In genomic region chr17:78249074-78249835, GRCh38 we compare ENCODE assay signal across 3 cellular contexts.
A peak's percentile ranks its signal among the peaks of the same experiment; 100 is the strongest.
TF ChIP-seq lines count a peak whose summit lies in the region.

No MANE protein-coding gene starts in this region.

TF ChIP-seq in IMR-90, 13 proteins besides CTCF, POLR2A, EP300 and RAD21:
- TF ChIP-seq USF2 (IDR thresholded peaks at IDR 0.05; ENCODE audit: low read depth, low read length) (no peak), MXI1 (IDR thresholded peaks at IDR 0.05; ENCODE audit: borderline replicate concordance, low read depth, low read length) (no peak), RFX5 (IDR thresholded peaks at IDR 0.05; ENCODE audit: low read depth, low read length) (no peak), RCOR1 (IDR thresholded peaks at IDR 0.05; ENCODE audit: insufficient replicate concordance, low read length) (no peak), FOS (IDR thresholded peaks at IDR 0.05; ENCODE audit: low read depth, low read length) (no peak), CHD1 (IDR thresholded peaks at IDR 0.05; ENCODE audit: low read depth, low read length) (no peak), SMC3 (IDR thresholded peaks at IDR 0.05; ENCODE audit: low read depth, low read length) (no peak), ELK1 (IDR thresholded peaks at IDR 0.05; ENCODE audit: borderline replicate concordance, low read depth, low read length) (no peak)

TF ChIP-seq in K562, 482 proteins besides CTCF, POLR2A, EP300 and RAD21:
- TF ChIP-seq CHD4 (IDR thresholded peaks at IDR 0.05; ENCODE audit: insufficient read depth, insufficient replicate concordance, low read depth, low read length, poor library complexity, severe bottlenecking), result no peak
- TF ChIP-seq TFAP4 (CRISPR knock-in tag; IDR thresholded peaks at IDR 0.05; ENCODE audit: borderline replicate concordance), result 0 out of 2 replicates have a peak, but pooled peaks have one; percentile 9

TF ChIP-seq in HepG2, 621 proteins besides CTCF, POLR2A, EP300 and RAD21 (continues in another document):
- TF ChIP-seq SP5 (CRISPR knock-in tag; IDR thresholded peaks at IDR 0.05; ENCODE audit: borderline replicate concordance, low read depth) (no peak), NR2C2 (CRISPR knock-in tag; IDR thresholded peaks at IDR 0.05; ENCODE audit: borderline replicate concordance) (no peak), MYC (CRISPR knock-in tag; IDR thresholded peaks at IDR 0.05; ENCODE audit: borderline replicate concordance) (peak; percentile 14; the same call in 1 of the 2 replicates), CBX2 (IDR thresholded peaks at IDR 0.05; ENCODE audit: low read depth, low read length) (no peak), CBX2 (CRISPR knock-in tag; IDR thresholded peaks at IDR 0.05; ENCODE audit: low read depth) (no peak), TFAP4 (IDR thresholded peaks at IDR 0.05; ENCODE audit: borderline replicate concordance, low read depth) (0 out of 2 replicates have a peak, but pooled peaks have one; percentile 19), GLMP (CRISPR knock-in tag; IDR thresholded peaks at IDR 0.05; ENCODE audit: borderline replicate concordance) (no peak), MIER2 (CRISPR knock-in tag; IDR thresholded peaks at IDR 0.05) (no peak), DR1 (CRISPR knock-in tag; IDR thresholded peaks at IDR 0.05) (no peak), ZNF619 (CRISPR knock-in tag; IDR thresholded peaks at IDR 0.05) (no peak), NCOA2 (CRISPR knock-in tag; IDR thresholded peaks at IDR 0.05) (no peak), SMC3 (IDR thresholded peaks at IDR 0.05; ENCODE audit: low read length) (no peak), BATF2 (CRISPR knock-in tag; IDR thresholded peaks at IDR 0.05) (0 out of 2 replicates have a peak, but pooled peaks have one; percentile 4), ZNF407 (CRISPR knock-in tag; IDR thresholded peaks at IDR 0.05; ENCODE audit: not compliant biosample characterization) (no peak), ZNF263 (CRISPR knock-in tag; IDR thresholded peaks at IDR 0.05) (0 out of 2 replicates have a peak, but pooled peaks have one; percentile 34), MLX (CRISPR knock-in tag; IDR thresholded peaks at IDR 0.05) (no peak), ATM (IDR thresholded peaks at IDR 0.05; ENCODE audit: borderline replicate concordance) (no peak), TAF15 (IDR thresholded peaks at IDR 0.05; ENCODE audit: low read depth, low read length, poor library complexity, severe bottlenecking) (no peak), ZMYM4 (CRISPR knock-in tag; IDR thresholded peaks at IDR 0.05) (no peak), MAX (IDR thresholded peaks at IDR 0.05) (no peak), HNF4G (IDR thresholded peaks at IDR 0.05; ENCODE audit: borderline replicate concordance, low read depth, low read length) (no peak), HNF4G (CRISPR knock-in tag; IDR thresholded peaks at IDR 0.05; ENCODE audit: borderline replicate concordance, low read depth) (no peak), ATAD3A (CRISPR knock-in tag; IDR thresholded peaks at IDR 0.05) (0 out of 2 replicates have a peak, but pooled peaks have one; percentile 7), ZNF512 (CRISPR knock-in tag; IDR thresholded peaks at IDR 0.05) (no peak), ZSCAN9 (CRISPR knock-in tag; IDR thresholded peaks at IDR 0.05; ENCODE audit: borderline replicate concordance) (no peak), ESRRA (CRISPR knock-in tag; IDR thresholded peaks at IDR 0.05; ENCODE audit: low read depth) (no peak), FOSL2 (CRISPR knock-in tag; IDR thresholded peaks at IDR 0.05) (no peak), KMT2B (CRISPR knock-in tag; IDR thresholded peaks at IDR 0.05) (no peak), PBX2 (CRISPR knock-in tag; IDR thresholded peaks at IDR 0.05) (no peak), KAT7 (CRISPR knock-in tag; IDR thresholded peaks at IDR 0.05; ENCODE audit: borderline replicate concordance) (no peak), PAXIP1 (CRISPR knock-in tag; conservative IDR thresholded peaks at IDR 0.05) (no peak), ZNF563 (CRISPR knock-in tag; IDR thresholded peaks at IDR 0.05) (no peak), RBAK (CRISPR knock-in tag; IDR thresholded peaks at IDR 0.05) (no peak), USF2 (IDR thresholded peaks at IDR 0.05; ENCODE audit: low read depth, low read length) (no peak), USF2 (CRISPR knock-in tag; IDR thresholded peaks at IDR 0.05; ENCODE audit: borderline replicate concordance) (no peak)
